In genomic region chr20:37291724-37292126, GRCh38 we compare ENCODE assay signal across 1 cellular context.
A peak's percentile ranks its signal among the peaks of the same experiment; 100 is the strongest.
TF ChIP-seq lines count a peak whose summit lies in the region.

No MANE protein-coding gene starts in this region.

TF ChIP-seq in GM12878, 131 proteins besides CTCF, POLR2A, EP300 and RAD21 (continues in another document):
- TF ChIP-seq TCF12 (IDR thresholded peaks at IDR 0.05; ENCODE audit: low read depth, low read length) (peak; percentile 95), E4F1 (IDR thresholded peaks at IDR 0.05; ENCODE audit: borderline replicate concordance, partially characterized antibody) (no peak), ZNF217 (IDR thresholded peaks at IDR 0.05) (peak; percentile 50; the same call in 1 of the 2 replicates), CHD2 (IDR thresholded peaks at IDR 0.05; ENCODE audit: borderline replicate concordance, low read depth, low read length) (peak; percentile 62; the same call in 1 of the 2 replicates), PAX8 (IDR thresholded peaks at IDR 0.05) (peak; percentile 47; the same call in 1 of the 2 replicates), MAX (IDR thresholded peaks at IDR 0.05; ENCODE audit: low read depth, low read length) (no peak), GATAD2B (conservative IDR thresholded peaks at IDR 0.05; ENCODE audit: low read depth) (0 out of 2 replicates have a peak, but pooled peaks have one; percentile 55), JUND (IDR thresholded peaks at IDR 0.05; ENCODE audit: low read depth, low read length) (peak; percentile 72; the same call in 1 of the 2 replicates), TCF7 (IDR thresholded peaks at IDR 0.05; ENCODE audit: borderline replicate concordance) (peak; percentile 87), POU2F2 (IDR thresholded peaks at IDR 0.05; ENCODE audit: borderline replicate concordance, low read depth, low read length) (peak; percentile 71; the same call in 2 of the 3 replicates), SMARCA5 (IDR thresholded peaks at IDR 0.05) (no peak), RELA (IDR thresholded peaks at IDR 0.05; ENCODE audit: borderline replicate concordance, partially characterized antibody) (no peak), NFIC (IDR thresholded peaks at IDR 0.05; ENCODE audit: low read depth, low read length) (peak; percentile 96), BCLAF1 (IDR thresholded peaks at IDR 0.05) (no peak), TAF1 (IDR thresholded peaks at IDR 0.05; ENCODE audit: borderline replicate concordance, low read depth, low read length) (peak; percentile 62; the same call in 1 of the 2 replicates), GABPA (IDR thresholded peaks at IDR 0.05; ENCODE audit: low read depth) (0 out of 2 replicates have a peak, but pooled peaks have one; percentile 49), FOXM1 (IDR thresholded peaks at IDR 0.05; ENCODE audit: low read depth, low read length) (peak; percentile 98), BHLHE40 (IDR thresholded peaks at IDR 0.05; ENCODE audit: borderline replicate concordance in 1 of 2, low read depth in 2 of 2, low read length in 1 of 2) (peak in 1 of 2 experiments; percentile 62; a peak in 1 of 4 replicates), ZBTB4 (CRISPR knock-in tag; IDR thresholded peaks at IDR 0.05) (no peak), SMC3 (IDR thresholded peaks at IDR 0.05; ENCODE audit: borderline replicate concordance, low read length) (no peak), ATF3 (IDR thresholded peaks at IDR 0.05; ENCODE audit: borderline replicate concordance, extremely low read depth, low read depth, low read length) (no peak), SRF (IDR thresholded peaks at IDR 0.05; ENCODE audit: low read depth in 2 of 2, low read length in 2 of 2) (no peak), NRF1 (conservative IDR thresholded peaks at IDR 0.05; ENCODE audit: low read depth, low read length) (no peak), SKIL (IDR thresholded peaks at IDR 0.05; ENCODE audit: low read depth, poor library complexity, severe bottlenecking) (peak; percentile 91), MTA3 (IDR thresholded peaks at IDR 0.05; ENCODE audit: borderline replicate concordance, low read length) (peak; percentile 82), TARDBP (IDR thresholded peaks at IDR 0.05; ENCODE audit: borderline replicate concordance) (no peak), EZH2 (IDR thresholded peaks at IDR 0.05; ENCODE audit: borderline replicate concordance, control insufficient read depth, low read depth, low read length) (0 out of 2 replicates have a peak, but pooled peaks have one; percentile 53), BACH1 (IDR thresholded peaks at IDR 0.05; ENCODE audit: borderline replicate concordance) (peak; percentile 60), RBBP5 (conservative IDR thresholded peaks at IDR 0.05) (no peak), SREBF2 (IDR thresholded peaks at IDR 0.05; ENCODE audit: low read length) (no peak), KAT2A (conservative IDR thresholded peaks at IDR 0.05; ENCODE audit: control insufficient read depth, low read depth, low read length) (no peak), NKRF (conservative IDR thresholded peaks at IDR 0.05) (no peak), SPI1 (IDR thresholded peaks at IDR 0.05; ENCODE audit: borderline replicate concordance, insufficient read depth, low read depth, low read length) (no peak), USF2 (IDR thresholded peaks at IDR 0.05; ENCODE audit: borderline replicate concordance, low read depth, low read length) (no peak), KLF5 (IDR thresholded peaks at IDR 0.05; ENCODE audit: partially characterized antibody) (peak; percentile 75), BCL3 (IDR thresholded peaks at IDR 0.05; ENCODE audit: borderline replicate concordance, insufficient read depth, low read depth, low read length, poor library complexity, severe bottlenecking) (peak; percentile 58), PRDM15 (CRISPR knock-in tag; IDR thresholded peaks at IDR 0.05) (no peak), STAT3 (IDR thresholded peaks at IDR 0.05; ENCODE audit: low read depth, low read length) (no peak), TBL1XR1 (IDR thresholded peaks at IDR 0.05; ENCODE audit: low read depth, low read length) (peak; percentile 76; the same call in 1 of the 2 replicates)
